ENCODE assay signal across 11 cellular contexts in the genomic region with DNA sequence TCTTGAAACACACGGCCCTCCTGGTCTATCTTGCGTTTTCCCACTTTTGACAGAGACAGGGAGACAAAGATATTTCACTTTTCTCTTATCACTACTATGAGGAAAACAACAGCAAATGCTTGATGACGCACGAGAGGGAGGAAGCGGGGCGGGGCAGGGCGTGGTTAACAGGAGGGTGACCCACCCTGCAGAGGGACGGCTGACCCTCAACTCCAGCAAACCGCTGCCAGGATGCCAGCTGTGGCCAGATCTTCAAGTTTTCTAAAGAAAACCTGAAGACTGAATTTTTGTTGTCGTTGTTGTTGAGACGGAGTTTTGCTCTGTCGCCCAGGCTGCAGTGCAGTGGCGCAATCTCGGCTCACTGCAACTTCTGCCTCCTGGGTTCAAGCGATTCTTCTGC. TPM values are rescaled to one million over a fixed set of nuclear protein-coding genes. Genes with fewer than 3 reads are reported as not detected.
DNase-seq lines count a peak whose midpoint lies in the region; ATAC-seq, FAIRE-seq and TF ChIP-seq lines count a peak whose summit lies in the region.
"Not testable (repeated sequence)": the region's sequence is repeated elsewhere in the genome, so short reads cannot be mapped to it uniquely, and the experiment has no call there.
"Had no signal": no experiment of that assay in that cellular context is flagged by ENCODE, and none has a peak within 500 bp of the region (broad histone marks: within the 10 kb centered on the region; RNA-seq: fewer than 3 reads in every experiment).

No MANE protein-coding gene starts in this region.

- not testable (repeated sequence) for H3K27me3 ChIP-seq in HCT116 (ENCODE audit: insufficient read depth, low read length); PC-9 (ENCODE audit: insufficient read depth, low read depth)

- 29% methylated on average over 8 of the region's 15 CpGs for WGBS in A549 (ENCODE audit: missing lambda C conversion rate)

- not testable (repeated sequence) for H3K79me2 ChIP-seq in HCT116 (ENCODE audit: insufficient read depth, low read length); PC-9 (ENCODE audit: low read depth)

- H3F3A ChIP-seq in PC-9 (ENCODE audit: insufficient read depth, low read depth): not testable (repeated sequence)

- H3K36me3 Mint-ChIP-seq in activated CD8-positive, alpha-beta T cell treated with anti-CD3 and anti-CD28 coated beads for 36 hours (ENCODE audit: low read depth); activated naive CD8-positive, alpha-beta T cell treated with anti-CD3 and anti-CD28 coated beads, Interleukin-2, amount 50 U/mL, for 24 hours (ENCODE audit: low read depth): not testable (repeated sequence)

- not testable (repeated sequence) for TF ChIP-seq RAD21 in A549 (conservative IDR thresholded peaks at IDR 0.05 in 1 of 2, IDR thresholded peaks at IDR 0.05 in 1 of 2); HCT116 (IDR thresholded peaks at IDR 0.05; ENCODE audit: low read depth)

- not testable (repeated sequence) for H3K36me3 ChIP-seq in HCT116 (ENCODE audit: control insufficient read depth in 1 of 2, insufficient read depth in 2 of 2, low read length in 2 of 2); PC-9 (ENCODE audit: low read depth); kidney (ENCODE audit: control insufficient read depth in 1 of 2, insufficient read depth in 2 of 2, low read length in 2 of 2); mucosa of descending colon (ENCODE audit: low read depth)

- peak; percentile 56 to 59; a peak in 5 of 6 replicates for ATAC-seq in A549
- ATAC-seq in HCT116: peak; percentile 66
- ATAC-seq in activated CD8-positive, alpha-beta T cell treated with anti-CD3 and anti-CD28 coated beads for 36 hours: peak; percentile 5
- ATAC-seq in activated naive CD8-positive, alpha-beta T cell treated with anti-CD3 and anti-CD28 coated beads, Interleukin-2, amount 50 U/mL, for 24 hours: peak; percentile 17
- ATAC-seq in mucosa of descending colon: peak; percentile 59
- peak; percentile 21 for ATAC-seq in stimulated activated naive CD8-positive, alpha-beta T cell treated with anti-CD3 and anti-CD28 coated beads, Interleukin-15, Interleukin-2, amounts not matched to agents 100 U/mL and 50 U/mL, for 24 hours

- H3K4me3 Mint-ChIP-seq in activated CD8-positive, alpha-beta T cell treated with anti-CD3 and anti-CD28 coated beads for 36 hours; activated naive CD8-positive, alpha-beta T cell treated with anti-CD3 and anti-CD28 coated beads, Interleukin-2, amount 50 U/mL, for 24 hours: not testable (repeated sequence)

- H3K27me3 Mint-ChIP-seq in activated CD8-positive, alpha-beta T cell treated with anti-CD3 and anti-CD28 coated beads for 36 hours; activated naive CD8-positive, alpha-beta T cell treated with anti-CD3 and anti-CD28 coated beads, Interleukin-2, amount 50 U/mL, for 24 hours: not testable (repeated sequence)

- not testable (repeated sequence) for H3K9me3 Mint-ChIP-seq in activated CD8-positive, alpha-beta T cell treated with anti-CD3 and anti-CD28 coated beads for 36 hours; activated naive CD8-positive, alpha-beta T cell treated with anti-CD3 and anti-CD28 coated beads, Interleukin-2, amount 50 U/mL, for 24 hours

- intact Hi-C loops in HCT116 (cut with micrococcal nuclease); PC-9 (cut with micrococcal nuclease; ENCODE audit: unreplicated experiment); activated CD8-positive, alpha-beta T cell treated with anti-CD3 and anti-CD28 coated beads for 36 hours (cut with micrococcal nuclease); kidney (cut with DNase I); mucosa of descending colon (cut with DNase I, micrococcal nuclease): not testable (repeated sequence)

- not testable (repeated sequence) for TF ChIP-seq EP300 in A549 (IDR thresholded peaks at IDR 0.05)

- not testable (repeated sequence) for BruUV-seq in HCT116 (replicated peaks; lab: Mats Ljungman, UMichigan); PC-9 (replicated peaks; lab: Mats Ljungman, UMichigan)

- not testable (repeated sequence) for DNase-seq in A549 (ENCODE audit: low read depth in 1 of 2, low spot score in 1 of 2); HCT116 (ENCODE audit: low read depth, low spot score); activated naive CD8-positive, alpha-beta T cell treated with anti-CD3 and anti-CD28 coated beads, Interleukin-2, amount 50 U/mL, for 24 hours; mucosa of descending colon; stimulated activated naive CD8-positive, alpha-beta T cell treated with anti-CD3 and anti-CD28 coated beads, Interleukin-15, Interleukin-2, amounts not matched to agents 100 U/mL and 50 U/mL, for 24 hours
- peak in 1 of 2 experiments; percentile 11 for DNase-seq in PC-9
- peak; percentile 2 for DNase-seq in activated CD8-positive, alpha-beta T cell treated with anti-CD3 and anti-CD28 coated beads for 36 hours
- DNase-seq in kidney: peak; percentile 18

- not testable (repeated sequence) for H3K4me1 ChIP-seq in A549; HCT116 (ENCODE audit: control insufficient read depth in 1 of 2, insufficient read depth in 2 of 2, low read length in 2 of 2); PC-9 (replicated peaks; ENCODE audit: insufficient read depth); kidney (ENCODE audit: control insufficient read depth in 1 of 2, insufficient read depth in 1 of 2, low read depth in 1 of 2, low read length in 2 of 2); mucosa of descending colon (ENCODE audit: low read depth)

- H3K4me2 ChIP-seq in A549 (0 out of 3 replicates have a peak overlapping the region, but pooled peaks have one; percentile 21), HCT116 (ENCODE audit: low read length) (peak overlapping the region; percentile 28; the same call in 1 of the 2 replicates)
- H3K4me2 ChIP-seq in PC-9: not testable (repeated sequence)

- H3K9me2 ChIP-seq in HCT116 (ENCODE audit: insufficient read depth); PC-9 (ENCODE audit: insufficient read depth): not testable (repeated sequence)

- CTCF ChIA-PET in A549 (lab: Yijun Ruan, JAX); HCT116 (lab: Charles Lee); PC-9 (lab: Charles Lee); activated CD8-positive, alpha-beta T cell treated with anti-CD3 and anti-CD28 coated beads for 36 hours (lab: Charles Lee): not testable (repeated sequence)

- TF ChIP-seq CTCF in A549 (IDR thresholded peaks at IDR 0.05); HCT116 (IDR thresholded peaks at IDR 0.05 in 2 of 3, conservative IDR thresholded peaks at IDR 0.05 in 1 of 3; ENCODE audit: borderline replicate concordance in 1 of 3, insufficient read depth in 1 of 3, low read depth in 2 of 3, low read length in 2 of 3); PC-9 (conservative IDR thresholded peaks at IDR 0.05); activated CD8-positive, alpha-beta T cell treated with anti-CD3 and anti-CD28 coated beads for 36 hours (IDR thresholded peaks at IDR 0.05); kidney (IDR thresholded peaks at IDR 0.05; ENCODE audit: borderline replicate concordance, extremely low read depth, insufficient read depth); mucosa of descending colon (IDR thresholded peaks at IDR 0.05): not testable (repeated sequence)

- POLR2A ChIA-PET in A549 (lab: Yijun Ruan, JAX); HCT116 (lab: Charles Lee); activated CD8-positive, alpha-beta T cell treated with anti-CD3 and anti-CD28 coated beads for 36 hours (lab: Charles Lee): not testable (repeated sequence)
- POLR2A ChIA-PET in PC-9 (lab: Charles Lee; ENCODE audit: unreplicated experiment): interaction anchor here (0.6 kb wide), 3 partner anchors 111 to 1256 kb away, joined by 5 to 9 read pairs (median 6); no protein-coding TSS in a partner anchor

- H3K27ac Mint-ChIP-seq in activated CD8-positive, alpha-beta T cell treated with anti-CD3 and anti-CD28 coated beads for 36 hours; activated naive CD8-positive, alpha-beta T cell treated with anti-CD3 and anti-CD28 coated beads, Interleukin-2, amount 50 U/mL, for 24 hours: not testable (repeated sequence)

- FAIRE-seq in A549 (lab: Jason Lieb, UNC); kidney (lab: Jason Lieb, UNC): not testable (repeated sequence)

- H3K27ac ChIP-seq in A549 (peak overlapping the region in 1 of 2 experiments; percentile 39; a peak in 1 of 6 replicates), HCT116 (ENCODE audit: low read depth, low read length) (peak overlapping the region; percentile 51), PC-9 (peak overlapping the region; percentile 41; the same call in 1 of the 2 replicates)
- not testable (repeated sequence) for H3K27ac ChIP-seq in kidney (ENCODE audit: low read depth in 2 of 2, low read length in 2 of 2)

- not testable (repeated sequence) for H3K4me3 ChIP-seq in A549; HCT116 (replicated peaks in 1 of 2; ENCODE audit: low read depth in 1 of 2, low read length in 2 of 2); PC-9; kidney (ENCODE audit: low read length in 2 of 2); mucosa of descending colon

- not testable (repeated sequence) for H3K4me1 Mint-ChIP-seq in activated CD8-positive, alpha-beta T cell treated with anti-CD3 and anti-CD28 coated beads for 36 hours (ENCODE audit: low read depth); activated naive CD8-positive, alpha-beta T cell treated with anti-CD3 and anti-CD28 coated beads, Interleukin-2, amount 50 U/mL, for 24 hours

- H2AFZ ChIP-seq in HCT116 (ENCODE audit: low read depth, low read length, poor library complexity, severe bottlenecking); PC-9: not testable (repeated sequence)

- not testable (repeated sequence) for H3K9me3 ChIP-seq in A549; HCT116 (ENCODE audit: control insufficient read depth in 1 of 2, insufficient read depth in 1 of 2, low read depth in 1 of 2, low read length in 2 of 2); PC-9 (ENCODE audit: insufficient read depth, low read depth); kidney (ENCODE audit: control insufficient read depth in 1 of 2, low read length in 2 of 2); mucosa of descending colon

- not testable (repeated sequence) for TF ChIP-seq POLR2A in A549 (IDR thresholded peaks at IDR 0.05; ENCODE audit: low read length); HCT116 (IDR thresholded peaks at IDR 0.05; ENCODE audit: borderline replicate concordance, extremely low read depth, insufficient read depth, insufficient read length)

- not testable (repeated sequence) for H3K9ac ChIP-seq in HCT116 (ENCODE audit: low read length); kidney (ENCODE audit: low read length in 2 of 2)

- RAD21 ChIA-PET in HCT116 (lab: Charles Lee; ENCODE audit: low non-redundant PET in 1 of 2, low total read pairs in 2 of 2, uncharacterized antibody in 2 of 2, unreplicated experiment in 2 of 2): not testable (repeated sequence)

- not testable (repeated sequence) for H4K20me1 ChIP-seq in HCT116 (ENCODE audit: insufficient read depth); PC-9 (ENCODE audit: insufficient read depth)

RNA-seq across cellular contexts. Expression of gene NCF1, which starts 24.4 kb away (rescaled TPM):
- not detected in 2 replicates for polyA plus RNA-seq in A549 (2011; rRNA removed)
- 0.04 TPM in 1 of 2 replicates, not detected in the other for polyA plus RNA-seq in A549 (2012; cell fraction: cytosol; rRNA removed)
- polyA plus RNA-seq in A549 (2012; cell fraction: nucleus; rRNA removed): 0.11 and 0.29 TPM in 2 replicates
- 0.04 TPM in 1 of 3 replicates, not detected in the others for polyA plus RNA-seq in A549 (2017; fragmentation: RNase III; extraction: RNeasy Plus Mini Kit Qiagen cat#74134 plus additional on column Dnase treatment)
- polyA minus RNA-seq in A549 (2011; rRNA and poly(A)+ RNA removed): 0.17 TPM in 1 of 2 replicates, not detected in the other
- 0.27 TPM for total RNA-seq in HCT116 (2021; ENCODE audit: unreplicated experiment)
- 0.07 and 0.30 TPM in 2 replicates for polyA plus RNA-seq in HCT116 (2012)
- 0.38 and 0.41 TPM in 2 replicates for total RNA-seq in PC-9 (2021)
- total RNA-seq in activated CD8-positive, alpha-beta T cell treated with anti-CD3 and anti-CD28 coated beads for 36 hours: 1 to 10 TPM; 2.2 to 2.4 TPM
- 8.4 TPM for total RNA-seq in kidney
- polyA plus RNA-seq in kidney (ENCODE audit: insufficient read depth, low read depth, low replicate concordance): 0.92 TPM
- total RNA-seq in mucosa of descending colon: 1 to 10 TPM; 3.9 to 8.3 (median 5.2) TPM
- total RNA-seq: A172, A673 had no signal
- polyA plus RNA-seq: AG04450 had no signal

RNA-seq across cellular contexts. Expression of gene GTF2IRD2, which starts 53.2 kb away (rescaled TPM):
- 13.8 and 16.0 TPM in 2 replicates for polyA plus RNA-seq in A549 (2011; rRNA removed)
- 3.3 and 4.2 TPM in 2 replicates for polyA plus RNA-seq in A549 (2012; cell fraction: cytosol; rRNA removed)
- polyA plus RNA-seq in A549 (2012; cell fraction: nucleus; rRNA removed): 3.7 and 6.2 TPM in 2 replicates
- 4.8 to 6.6 TPM (median 5.5 TPM) in 3 replicates for polyA plus RNA-seq in A549 (2017; fragmentation: RNase III; extraction: RNeasy Plus Mini Kit Qiagen cat#74134 plus additional on column Dnase treatment)
- 5.0 and 7.7 TPM in 2 replicates for polyA minus RNA-seq in A549 (2011; rRNA and poly(A)+ RNA removed)
- total RNA-seq in HCT116 (2021; ENCODE audit: unreplicated experiment): 9.2 TPM
- polyA plus RNA-seq in HCT116 (2012): 7.5 and 8.4 TPM in 2 replicates
- total RNA-seq in PC-9 (2021): 15.6 and 18.3 TPM in 2 replicates
- 1 to 10 TPM; 2.8 to 4.1 TPM for total RNA-seq in activated CD8-positive, alpha-beta T cell treated with anti-CD3 and anti-CD28 coated beads for 36 hours
- 32.4 TPM for total RNA-seq in kidney
- polyA plus RNA-seq in kidney (ENCODE audit: insufficient read depth, low read depth, low replicate concordance): 12.8 TPM
- total RNA-seq in mucosa of descending colon: 10 to 100 TPM; 14.4 to 31.6 (median 27.9) TPM

Comparison
In these comparisons a context has a peak if more than half of its experiments do, and no peak if none do; other contexts are left out.
1. ATAC-seq: peak in every context shown above with its lines; median percentile 66 in HCT116; 59 in mucosa of descending colon; 58 in A549; 21 in stimulated activated naive CD8-positive, alpha-beta T cell treated with anti-CD3 and anti-CD28 coated beads, Interleukin-15, Interleukin-2, amounts not matched to agents 100 U/mL and 50 U/mL, for 24 hours; 17 in activated naive CD8-positive, alpha-beta T cell treated with anti-CD3 and anti-CD28 coated beads, Interleukin-2, amount 50 U/mL, for 24 hours; 5 in activated CD8-positive, alpha-beta T cell treated with anti-CD3 and anti-CD28 coated beads for 36 hours.